In the genomic region with DNA sequence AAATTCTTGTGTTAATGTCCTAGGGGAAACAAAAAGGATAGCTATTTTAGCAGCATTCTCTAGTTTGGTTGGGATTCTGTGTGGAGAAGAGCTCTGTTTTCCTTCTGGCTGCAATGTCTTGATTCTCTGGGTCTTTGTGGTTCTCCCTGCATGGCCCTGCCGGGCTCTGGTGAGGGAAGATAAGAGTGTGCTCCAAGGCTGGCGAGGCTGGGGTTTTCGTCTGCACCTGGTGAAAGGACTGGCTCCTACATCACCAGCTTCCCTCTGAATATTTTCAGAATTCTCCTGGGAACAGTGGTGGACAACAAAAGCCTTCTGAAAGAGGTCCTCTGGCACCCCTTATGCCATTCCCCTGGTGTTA, we compare ENCODE assay signal across 13 cellular contexts. TPM values are rescaled to one million over a fixed set of nuclear protein-coding genes. Genes with fewer than 3 reads are reported as not detected.
A peak's percentile ranks its signal among the peaks of the same experiment; 100 is the strongest.
DNase-seq lines count a peak whose midpoint lies in the region; ATAC-seq and TF ChIP-seq lines count a peak whose summit lies in the region.
"Had no signal": no experiment of that assay in that cellular context is flagged by ENCODE, and none has a peak within 500 bp of the region (broad histone marks: within the 10 kb centered on the region; RNA-seq: fewer than 3 reads in every experiment).

No MANE protein-coding gene starts in this region.

- H3K4me2 ChIP-seq in GM23338 (no peak overlapping the region), neural progenitor cell (no peak overlapping the region)

- H3K36me3 ChIP-seq in GM23338 (ENCODE audit: insufficient read depth) (no peaks in the 10 kb centered on the region), SK-N-MC (ENCODE audit: insufficient read depth, low read length) (no peaks in the 10 kb centered on the region), neural progenitor cell (no peaks in the 10 kb centered on the region)
- H3K36me3 ChIP-seq: BE2C, SJSA1, uterus had no signal

- ATAC-seq in GM23338 (no peak), Right ventricle myocardium inferior (peak; percentile 14)
- ATAC-seq: lower lobe of right lung had no signal

- H3K9me3 ChIP-seq in SK-N-MC (ENCODE audit: low read depth, low read length) (no peaks in the 10 kb centered on the region), neural progenitor cell (ENCODE audit: low read depth) (no peaks in the 10 kb centered on the region)
- H3K9me3 ChIP-seq: BE2C, lower lobe of right lung, SJSA1, uterus had no signal

- H3F3A ChIP-seq in GM23338 (replicated peaks; ENCODE audit: low read depth) (0 out of 2 replicates have a peak, but pooled peaks cover 4% of the 10 kb centered on the region), neural progenitor cell (ENCODE audit: low read depth) (no peaks in the 10 kb centered on the region)

- no peak overlapping the region for H3K9ac ChIP-seq in SK-N-MC (ENCODE audit: insufficient read length)
- H3K9ac ChIP-seq in neural progenitor cell = no peak overlapping the region

- no peak overlapping the region for H3K4me3 ChIP-seq in GM23338
- H3K4me3 ChIP-seq in SK-N-MC = no peak overlapping the region
- H3K4me3 ChIP-seq in neural progenitor cell = no peak overlapping the region
- H3K4me3 ChIP-seq: lower lobe of right lung, SJSA1, uterus had no signal

- no peaks in the 10 kb centered on the region for H3K9me2 ChIP-seq in GM23338 (ENCODE audit: insufficient read depth)

- H3K4me1 ChIP-seq in GM23338 (ENCODE audit: insufficient read depth) = no peaks in the 10 kb centered on the region
- no peaks in the 10 kb centered on the region for H3K4me1 ChIP-seq in neural progenitor cell
- H3K4me1 ChIP-seq: lower lobe of right lung, SJSA1, uterus had no signal

- H4K20me1 ChIP-seq in GM23338 (replicated peaks; ENCODE audit: insufficient read depth) (no peaks in the 10 kb centered on the region), neural progenitor cell (ENCODE audit: low read depth) (no peaks in the 10 kb centered on the region)

- no peak for DNase-seq in GM23338 (ENCODE audit: low spot score)
- no peak for DNase-seq in SK-N-MC (ENCODE audit: low read depth, low spot score)
- no peak for DNase-seq in Right ventricle myocardium inferior (ENCODE audit: missing footprints)
- DNase-seq in neural progenitor cell (ENCODE audit: low spot score) = no peak
- DNase-seq in stimulated activated CD4-positive, alpha-beta T cell treated with anti-CD3 and anti-CD28 coated beads, Interleukin-1b, Interleukin-23, amount 100 ng/mL, for 48 hours = no peak
- DNase-seq in dermis blood vessel endothelial cell = no peak
- DNase-seq in NOMO-1 (lab: John Stamatoyannopoulos, UW; ENCODE audit: unreplicated experiment in 2 of 2) = no peak
- DNase-seq: BE2C, lower lobe of right lung, MV-4-11, uterus had no signal

- H3K4me1 Mint-ChIP-seq in GM23338 (peaks cover 2% of the 10 kb centered on the region; the same call in 1 of the 3 replicates), neural progenitor cell (peaks cover 13% of the 10 kb centered on the region)

- H3K79me2 ChIP-seq in GM23338 (replicated peaks; ENCODE audit: insufficient read depth) (no peaks in the 10 kb centered on the region), neural progenitor cell (ENCODE audit: low read depth) (no peaks in the 10 kb centered on the region)

- H2AFZ ChIP-seq in GM23338 = no peak overlapping the region
- H2AFZ ChIP-seq in neural progenitor cell (replicated peaks) = no peak overlapping the region

- H3K4me3 Mint-ChIP-seq in GM23338 (no peak overlapping the region), neural progenitor cell (no peak overlapping the region)
- H3K4me3 Mint-ChIP-seq: stimulated activated naive CD8-positive, alpha-beta T cell treated with anti-CD3 and anti-CD28 coated beads, Interleukin-15, Interleukin-2, amounts not matched to agents 100 ng/mL and 50 ng/mL, for 24 hours had no signal

- H3K27me3 ChIP-seq in GM23338 (ENCODE audit: insufficient read depth) (no peaks in the 10 kb centered on the region), neural progenitor cell (no peaks in the 10 kb centered on the region)
- H3K27me3 ChIP-seq: BE2C, SJSA1, uterus had no signal

- H3K36me3 Mint-ChIP-seq in GM23338 (ENCODE audit: low read depth) (no peaks in the 10 kb centered on the region), neural progenitor cell (no peaks in the 10 kb centered on the region)

- H3K9me3 Mint-ChIP-seq in GM23338 (no peaks in the 10 kb centered on the region), neural progenitor cell (no peaks in the 10 kb centered on the region)
- H3K9me3 Mint-ChIP-seq: stimulated activated naive CD8-positive, alpha-beta T cell treated with anti-CD3 and anti-CD28 coated beads, Interleukin-15, Interleukin-2, amounts not matched to agents 100 ng/mL and 50 ng/mL, for 24 hours had no signal

- H3K27me3 Mint-ChIP-seq in GM23338 (ENCODE audit: insufficient read depth, low read depth, poor library complexity) = peaks cover 10% of the 10 kb centered on the region
- peaks cover 3% of the 10 kb centered on the region for H3K27me3 Mint-ChIP-seq in neural progenitor cell (ENCODE audit: insufficient read depth, low read depth)
- H3K27me3 Mint-ChIP-seq: stimulated activated naive CD8-positive, alpha-beta T cell treated with anti-CD3 and anti-CD28 coated beads, Interleukin-15, Interleukin-2, amounts not matched to agents 100 ng/mL and 50 ng/mL, for 24 hours had no signal

- H3K27ac ChIP-seq in GM23338 (ENCODE audit: low read depth) (peak overlapping the region; percentile 72; the same call in 1 of the 2 replicates), SK-N-MC (0 out of 2 replicates have a peak overlapping the region, but pooled peaks have one; percentile 19), neural progenitor cell (no peak overlapping the region)
- H3K27ac ChIP-seq: lower lobe of right lung, SJSA1, uterus had no signal

- TF ChIP-seq CTCF in GM23338 (conservative IDR thresholded peaks at IDR 0.05; ENCODE audit: low read depth in 2 of 2) = no peak
- TF ChIP-seq CTCF in neural progenitor cell (IDR thresholded peaks at IDR 0.05) = no peak

- H3K27ac Mint-ChIP-seq in GM23338 (no peak overlapping the region), neural progenitor cell (peak overlapping the region; percentile 8)
- H3K27ac Mint-ChIP-seq: stimulated activated naive CD8-positive, alpha-beta T cell treated with anti-CD3 and anti-CD28 coated beads, Interleukin-15, Interleukin-2, amounts not matched to agents 100 ng/mL and 50 ng/mL, for 24 hours had no signal

- intact Hi-C loops in Right ventricle myocardium inferior (cut with DNase I) = no loop called here

TF ChIP-seq in GM23338, 12 proteins besides CTCF, POLR2A, EP300 and RAD21 (continues in another document):
- no peak for TF ChIP-seq EZH2phosphoT487 (IDR thresholded peaks at IDR 0.05; ENCODE audit: unreplicated experiment)
- no peak for TF ChIP-seq STAT1 (IDR thresholded peaks at IDR 0.05; ENCODE audit: unreplicated experiment)
- TF ChIP-seq ETS1 (IDR thresholded peaks at IDR 0.05) = no peak
- no peak for TF ChIP-seq NANOG (IDR thresholded peaks at IDR 0.05; ENCODE audit: borderline replicate concordance)
- TF ChIP-seq ZNF114 (CRISPR knock-in tag; IDR thresholded peaks at IDR 0.05) = no peak

RNA-seq across cellular contexts. Expression of gene SFMBT1, which starts 38.1 kb away (rescaled TPM):
- 19.0 and 24.0 TPM in 2 replicates for total RNA-seq in GM23338 (2014; rRNA removed; shearing (Covaris generic))
- 4.9 and 5.3 TPM in 2 replicates for polyA plus RNA-seq in GM23338 (2016; fragmentation: Nextera tagmentation; extraction: Ambion mirVana)
- total RNA-seq in Right ventricle myocardium inferior (14.9 TPM), neural progenitor cell (ENCODE audit: low replicate concordance) (18.5 and 22.7 TPM in 2 replicates), dermis blood vessel endothelial cell (3.4 and 3.9 TPM in 2 replicates)

RNA-seq across cellular contexts. Expression of gene RFT1, which starts 46.3 kb away (rescaled TPM):
- total RNA-seq in GM23338 (2014; rRNA removed; shearing (Covaris generic)) = 13.3 and 15.3 TPM in 2 replicates
- polyA plus RNA-seq in GM23338 (2016; fragmentation: Nextera tagmentation; extraction: Ambion mirVana) = 11.0 and 11.3 TPM in 2 replicates
- total RNA-seq in Right ventricle myocardium inferior (11.0 TPM), neural progenitor cell (ENCODE audit: low replicate concordance) (17.0 and 17.2 TPM in 2 replicates), dermis blood vessel endothelial cell (18.3 and 25.5 TPM in 2 replicates)
